ENCODE assay signal across 10 cellular contexts in the genomic region with DNA sequence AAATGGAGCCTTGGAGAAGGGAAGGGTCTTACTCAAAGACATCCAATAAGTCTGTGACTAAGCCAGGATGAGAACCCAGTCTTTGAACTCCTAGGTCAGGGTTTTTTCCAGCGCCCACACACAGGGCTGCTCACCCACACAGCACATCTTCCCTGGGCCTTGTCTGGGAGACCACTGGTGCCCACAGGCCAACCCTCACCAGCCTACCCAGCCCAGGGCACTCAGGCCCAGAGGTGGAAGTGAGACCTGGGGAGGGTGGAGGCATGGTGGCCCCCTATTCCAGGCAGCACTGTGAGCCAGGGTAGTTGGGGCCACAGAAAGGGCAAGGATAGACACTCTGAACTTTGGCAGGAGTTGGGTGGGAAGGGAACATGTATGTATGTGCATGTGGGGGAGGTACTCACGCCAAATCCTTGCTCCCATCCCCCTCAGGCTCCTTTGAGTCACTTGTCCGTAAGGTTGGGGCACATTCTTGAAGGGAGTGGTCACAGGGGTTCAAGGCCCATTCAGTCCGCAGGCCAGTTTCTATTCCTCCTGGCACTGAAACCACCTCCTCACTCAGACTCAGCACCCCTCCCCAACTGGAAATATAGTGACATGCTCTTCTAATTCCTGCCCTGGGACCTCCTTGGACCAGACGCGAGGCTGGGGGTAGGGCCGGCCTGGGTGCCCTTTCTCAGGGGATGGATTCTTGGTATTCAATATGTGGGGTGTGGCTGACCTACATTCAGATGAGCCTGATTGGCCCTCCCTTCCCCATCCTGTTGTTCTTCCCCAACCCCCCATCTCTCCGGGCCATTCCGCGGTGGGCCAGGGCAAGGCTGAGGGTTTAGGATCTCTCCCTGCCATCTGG. TPM values are rescaled to one million over a fixed set of nuclear protein-coding genes. Genes with fewer than 3 reads are reported as not detected.
DNase-seq lines count a peak whose midpoint lies in the region; ATAC-seq and TF ChIP-seq lines count a peak whose summit lies in the region.
"Had no signal": no experiment of that assay in that cellular context is flagged by ENCODE, and none has a peak within 500 bp of the region (broad histone marks: within the 10 kb centered on the region; RNA-seq: fewer than 3 reads in every experiment).

No MANE protein-coding gene starts in this region.

- no peak for DNase-seq in activated naive CD8-positive, alpha-beta T cell treated with anti-CD3 and anti-CD28 coated beads, Interleukin-2, amount 10 ng/mL, durations not matched to agents 7 days and 5 days
- no peak for DNase-seq in neural progenitor cell (ENCODE audit: low spot score)
- DNase-seq in GF-D8 (lab: John Stamatoyannopoulos, UW) = no peak
- DNase-seq in T1000 (lab: John Stamatoyannopoulos, UW) = no peak
- DNase-seq in glomerular visceral epithelial cell (ENCODE audit: extremely low spot score) = no peak
- no peak for DNase-seq in occipital lobe (lab: John Stamatoyannopoulos, UW)

- H3K27ac Mint-ChIP-seq in activated naive CD8-positive, alpha-beta T cell treated with anti-CD3 and anti-CD28 coated beads, Interleukin-2, amount 10 ng/mL, durations not matched to agents 7 days and 5 days = peak overlapping the region; percentile 23
- no peak overlapping the region for H3K27ac Mint-ChIP-seq in neural progenitor cell

- peaks cover 8% of the 10 kb centered on the region for H3K4me1 Mint-ChIP-seq in activated naive CD8-positive, alpha-beta T cell treated with anti-CD3 and anti-CD28 coated beads, Interleukin-2, amount 10 ng/mL, durations not matched to agents 7 days and 5 days
- peaks cover 10% of the 10 kb centered on the region for H3K4me1 Mint-ChIP-seq in neural progenitor cell

- ATAC-seq in GM18907 (IDR thresholded peaks at IDR 0.05; ENCODE audit: unreplicated experiment) (peak; percentile 4), HG02852 (IDR thresholded peaks at IDR 0.05; ENCODE audit: unreplicated experiment) (peak; percentile 29)
- ATAC-seq in activated naive CD8-positive, alpha-beta T cell treated with anti-CD3 and anti-CD28 coated beads, Interleukin-2, amount 10 ng/mL, durations not matched to agents 7 days and 5 days (ENCODE audit: low read depth) = peak; percentile 42

- H3K9ac ChIP-seq in neural progenitor cell = no peak overlapping the region

- no peaks in the 10 kb centered on the region for H3K9me3 ChIP-seq in neural progenitor cell (ENCODE audit: low read depth)

- TF ChIP-seq CTCF in neural progenitor cell (IDR thresholded peaks at IDR 0.05) = no peak

- peak overlapping the region; percentile 83 for H3K4me3 Mint-ChIP-seq in activated naive CD8-positive, alpha-beta T cell treated with anti-CD3 and anti-CD28 coated beads, Interleukin-2, amount 10 ng/mL, durations not matched to agents 7 days and 5 days
- peak overlapping the region; percentile 69 for H3K4me3 Mint-ChIP-seq in neural progenitor cell
- H3K4me3 Mint-ChIP-seq: neural crest cell had no signal

- H3K27me3 ChIP-seq in neural progenitor cell = no peaks in the 10 kb centered on the region

- no peaks in the 10 kb centered on the region for H3K79me2 ChIP-seq in neural progenitor cell (ENCODE audit: low read depth)

- H3F3A ChIP-seq in neural progenitor cell (ENCODE audit: low read depth) = peaks cover 11% of the 10 kb centered on the region

- POLR2A ChIA-PET in activated naive CD8-positive, alpha-beta T cell treated with anti-CD3 and anti-CD28 coated beads, Interleukin-2, amount 10 ng/mL, durations not matched to agents 7 days and 5 days (lab: Charles Lee) = no interaction called here

- peak overlapping the region; percentile 78 for H2AFZ ChIP-seq in neural progenitor cell (replicated peaks)

- no peaks in the 10 kb centered on the region for H4K20me1 ChIP-seq in neural progenitor cell (ENCODE audit: low read depth)

- peaks cover 3% of the 10 kb centered on the region for H3K27me3 Mint-ChIP-seq in activated naive CD8-positive, alpha-beta T cell treated with anti-CD3 and anti-CD28 coated beads, Interleukin-2, amount 10 ng/mL, durations not matched to agents 7 days and 5 days
- H3K27me3 Mint-ChIP-seq in neural progenitor cell (ENCODE audit: insufficient read depth, low read depth) = peaks cover 5% of the 10 kb centered on the region

- no peak overlapping the region for H3K4me2 ChIP-seq in neural progenitor cell

- no peaks in the 10 kb centered on the region for H3K36me3 Mint-ChIP-seq in activated naive CD8-positive, alpha-beta T cell treated with anti-CD3 and anti-CD28 coated beads, Interleukin-2, amount 10 ng/mL, durations not matched to agents 7 days and 5 days
- H3K36me3 Mint-ChIP-seq in neural progenitor cell = no peaks in the 10 kb centered on the region

- no peaks in the 10 kb centered on the region for H3K9me3 Mint-ChIP-seq in activated naive CD8-positive, alpha-beta T cell treated with anti-CD3 and anti-CD28 coated beads, Interleukin-2, amount 10 ng/mL, durations not matched to agents 7 days and 5 days
- H3K9me3 Mint-ChIP-seq in neural progenitor cell = no peaks in the 10 kb centered on the region
- H3K9me3 Mint-ChIP-seq: neural crest cell had no signal

- no peak overlapping the region for H3K4me3 ChIP-seq in neural progenitor cell

- no peak overlapping the region for H3K27ac ChIP-seq in neural progenitor cell

- no peaks in the 10 kb centered on the region for H3K36me3 ChIP-seq in neural progenitor cell

- peaks cover 16% of the 10 kb centered on the region for H3K4me1 ChIP-seq in neural progenitor cell

RNA-seq across cellular contexts. Expression of a gene that starts 2.9 kb away (rescaled TPM):
- total RNA-seq in activated naive CD8-positive, alpha-beta T cell treated with anti-CD3 and anti-CD28 coated beads, Interleukin-2, amount 10 ng/mL, durations not matched to agents 7 days and 5 days = under 1 TPM; 0.17 to 0.31 TPM
- total RNA-seq in neural progenitor cell (ENCODE audit: low replicate concordance) = not detected in 2 replicates
- under 0.01 TPM for total RNA-seq in occipital lobe
- total RNA-seq: dermis microvascular lymphatic vessel endothelial cell, neural crest cell had no signal

RNA-seq across cellular contexts. Expression of a gene that starts 10.7 kb away (rescaled TPM):
- 10 to 100 TPM; 12.8 TPM for total RNA-seq in activated naive CD8-positive, alpha-beta T cell treated with anti-CD3 and anti-CD28 coated beads, Interleukin-2, amount 10 ng/mL, durations not matched to agents 7 days and 5 days
- total RNA-seq in neural progenitor cell (ENCODE audit: low replicate concordance) (2.4 and 3.4 TPM in 2 replicates), occipital lobe (8.7 TPM)

RNA-seq across cellular contexts. Expression of a gene that starts 44.5 kb away (rescaled TPM):
- total RNA-seq in activated naive CD8-positive, alpha-beta T cell treated with anti-CD3 and anti-CD28 coated beads, Interleukin-2, amount 10 ng/mL, durations not matched to agents 7 days and 5 days = 100 to 1,000 TPM; 148 to 156 TPM
- 83.4 and 110 TPM in 2 replicates for total RNA-seq in neural progenitor cell (ENCODE audit: low replicate concordance)
- total RNA-seq in occipital lobe = 104 TPM

RNA-seq across cellular contexts. Expression of a gene that starts 54.2 kb away (rescaled TPM):
- total RNA-seq in activated naive CD8-positive, alpha-beta T cell treated with anti-CD3 and anti-CD28 coated beads, Interleukin-2, amount 10 ng/mL, durations not matched to agents 7 days and 5 days = 10 to 100 TPM; 47.7 to 48.3 TPM
- 79.8 and 84.3 TPM in 2 replicates for total RNA-seq in neural progenitor cell (ENCODE audit: low replicate concordance)
- 36.8 TPM for total RNA-seq in occipital lobe
